Comparison of ENCODE assay signal across 12 cellular contexts in the genomic region with DNA sequence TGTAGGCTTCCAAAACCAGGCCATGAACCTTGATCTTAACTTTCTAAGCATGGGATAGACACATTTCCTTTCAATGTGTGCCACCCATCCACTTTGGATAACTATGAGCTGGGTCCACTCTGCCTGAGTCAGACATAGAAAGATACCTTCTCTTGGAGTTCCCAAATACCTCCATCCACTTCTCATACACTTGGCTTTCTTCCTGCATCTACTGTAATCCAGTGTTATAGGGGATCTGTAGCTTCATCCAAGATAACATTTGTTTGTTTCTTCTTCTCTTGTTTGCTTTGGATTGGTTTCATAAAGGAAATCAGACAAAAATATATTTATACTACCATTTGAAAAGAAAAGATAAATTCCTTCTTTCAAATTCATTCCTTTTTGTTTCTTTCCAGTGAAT. TPM values are rescaled to one million over a fixed set of nuclear protein-coding genes. Genes with fewer than 3 reads are reported as not detected.
"Had no signal": no experiment of that assay in that cellular context is flagged by ENCODE, and none has a peak within 500 bp of the region (broad histone marks: within the 10 kb centered on the region; RNA-seq: fewer than 3 reads in every experiment).

No MANE protein-coding gene starts in this region.

RNA-seq across cellular contexts. Expression of a gene that starts 44.2 kb away (rescaled TPM):
- total RNA-seq: OCI-LY7; PC-3; PC-9; Peyer's patch; Right ventricle myocardium inferior; Right ventricle myocardium superior; RPMI7951; SJCRH30; SJSA1; T-cell; T-helper 1 cell treated with Interleukin-12 subunit alpha and Interleukin-12 subunit beta and Interleukin-4 antibody, amounts not matched to agents 30 ng/mL and 1 ng/mL, for 36 hours had no signal

RNA-seq across cellular contexts. Expression of a gene that starts 45.1 kb away (rescaled TPM):
- total RNA-seq: OCI-LY7; PC-3; PC-9; Peyer's patch; Right ventricle myocardium inferior; Right ventricle myocardium superior; RPMI7951; SJCRH30; SJSA1; SK-MEL-5; T-cell; T-helper 1 cell treated with Interleukin-12 subunit alpha and Interleukin-12 subunit beta and Interleukin-4 antibody, amounts not matched to agents 30 ng/mL and 1 ng/mL, for 36 hours had no signal
